17 cellular contexts compared by ENCODE assay signal in genomic region chr12:59500915-59501314, GRCh38.
"Had no signal": no experiment of that assay in that cellular context is flagged by ENCODE, and none has a peak within 500 bp of the region (broad histone marks: within the 10 kb centered on the region; RNA-seq: fewer than 3 reads in every experiment).

No MANE protein-coding gene starts in this region.

- H3K4me1 ChIP-seq: gastrocnemius medialis, parathyroid adenoma had no signal

- H3K36me3 ChIP-seq: gastrocnemius medialis, neural progenitor cell, WERI-Rb-1 had no signal

- H3K79me2 ChIP-seq: parathyroid adenoma had no signal

- FAIRE-seq: endothelial cell of umbilical vein, small intestine had no signal

- H3K9ac ChIP-seq: neural progenitor cell, parathyroid adenoma had no signal

- ATAC-seq: activated CD4-positive, alpha-beta T cell treated with anti-CD3 and anti-CD28 coated beads for 36 hours; activated naive CD8-positive, alpha-beta T cell treated with anti-CD3 and anti-CD28 coated beads, Interleukin-2, amount 50 U/mL, for 24 hours; gastrocnemius medialis; left ventricle myocardium superior had no signal

- DNase-seq: activated CD4-positive, alpha-beta T cell treated with anti-CD3 and anti-CD28 coated beads for 36 hours; activated naive CD4-positive, alpha-beta T cell treated with Interleukin-2 at 50 U/mL for 16 hours; activated naive CD8-positive, alpha-beta T cell treated with anti-CD3 and anti-CD28 coated beads, Interleukin-2, amount 50 U/mL, for 24 hours; central memory CD4-positive, alpha-beta T cell; effector CD4-positive, alpha-beta T cell; gastrocnemius medialis; islet precursor cell; left ventricle myocardium superior; substantia nigra; T1000; trophoblast cell; WERI-Rb-1 had no signal

- H3K4me3 ChIP-seq: coronary artery, gastrocnemius medialis, neural progenitor cell had no signal

- H2AFZ ChIP-seq: parathyroid adenoma had no signal

- H3K27me3 ChIP-seq: gastrocnemius medialis, neural progenitor cell had no signal

- H3K27ac ChIP-seq: coronary artery, gastrocnemius medialis, neural progenitor cell, parathyroid adenoma, WERI-Rb-1 had no signal

- H3K9me3 ChIP-seq: gastrocnemius medialis had no signal
